Comparison of ENCODE assay signal across 19 cellular contexts in the genomic region with DNA sequence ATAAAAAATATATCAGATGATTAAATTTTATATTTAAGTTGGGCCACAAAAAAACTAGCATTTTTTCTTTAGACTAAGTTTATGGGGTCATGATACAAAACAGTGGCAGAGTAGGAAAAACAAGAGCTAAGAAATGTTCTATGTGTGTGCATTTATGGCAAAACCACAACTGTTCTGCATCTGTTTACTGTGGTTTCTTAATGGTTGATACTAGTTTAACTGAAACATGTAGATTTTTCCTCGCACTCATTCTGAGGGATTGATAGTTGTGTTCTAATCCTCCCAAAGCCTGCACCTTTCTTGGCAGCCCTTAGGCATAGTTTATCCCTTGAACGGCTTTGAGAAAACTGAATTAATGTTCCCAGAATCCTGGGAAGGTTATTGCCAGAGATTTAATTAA.
DNase-seq lines count a peak whose midpoint lies in the region; ATAC-seq and TF ChIP-seq lines count a peak whose summit lies in the region.
"Had no signal": no experiment of that assay in that cellular context is flagged by ENCODE, and none has a peak within 500 bp of the region (broad histone marks: within the 10 kb centered on the region; RNA-seq: fewer than 3 reads in every experiment).

No MANE protein-coding gene starts in this region.

- H4K20me1 ChIP-seq in BLaER1 treated with 17β-estradiol and CSF1 and Interleukin-3, amounts not matched to agents 10 nM and 100 nM, result no peaks in the 10 kb centered on the region

- TF ChIP-seq CTCF in nephron (IDR thresholded peaks at IDR 0.05; ENCODE audit: unreplicated experiment in 3 of 3) (no peak), progenitor cell of endocrine pancreas (IDR thresholded peaks at IDR 0.05; ENCODE audit: unreplicated experiment) (no peak)

- DNase-seq in Jurkat, Clone E6-1 (ENCODE audit: low read depth, low spot score), result peak; percentile 1
- DNase-seq in astrocyte of the hippocampus (ENCODE audit: low read depth, low spot score) (peak; percentile 45), NCI-H69 (lab: John Stamatoyannopoulos, UW) (no peak), progenitor cell of endocrine pancreas (ENCODE audit: low spot score, unreplicated experiment) (no peak)
- no peak for DNase-seq in T-helper 2 cell treated with Interferon-gamma antibody and Interleukin-4, amounts not matched to agents 5 μg/mL and 100 μg/mL, for 36 hours (ENCODE audit: low spot score)
- DNase-seq: C1 segment of cervical spinal cord; CD8-positive, alpha-beta memory T cell; DMS79; H7; NCI-H1092 treated with DMSO at 0.1 percent for 48 hours; NCI-H2081 treated with DMSO at 0.1 percent for 48 hours; NCI-H446 treated with DMSO at 0.1 percent for 48 hours; OCI-M1; RPMI8226; SHP77 treated with DMSO at 0.1 percent for 48 hours had no signal

- H3K4me3 ChIP-seq in BLaER1 treated with 17β-estradiol and CSF1 and Interleukin-3, amounts not matched to agents 10 nM and 100 nM, result no peak overlapping the region
- H3K4me3 ChIP-seq in Jurkat, Clone E6-1 (ENCODE audit: low read length), result no peak overlapping the region

- H3K36me3 ChIP-seq in BLaER1 treated with 17β-estradiol and CSF1 and Interleukin-3, amounts not matched to agents 10 nM and 100 nM, result no peaks in the 10 kb centered on the region

- peaks cover 2% of the 10 kb centered on the region for H3K9me3 Mint-ChIP-seq in nephron
- peaks cover 9% of the 10 kb centered on the region for H3K9me3 Mint-ChIP-seq in progenitor cell of endocrine pancreas (ENCODE audit: low read depth)
- no peaks in the 10 kb centered on the region for H3K9me3 Mint-ChIP-seq in T-helper 2 cell treated with Interferon-gamma antibody and Interleukin-4, amounts not matched to agents 5 μg/mL and 100 μg/mL, for 36 hours

- no peaks in the 10 kb centered on the region for H3K36me3 Mint-ChIP-seq in nephron (ENCODE audit: low read depth)
- H3K36me3 Mint-ChIP-seq in progenitor cell of endocrine pancreas (ENCODE audit: insufficient read depth), result no peaks in the 10 kb centered on the region
- no peaks in the 10 kb centered on the region for H3K36me3 Mint-ChIP-seq in T-helper 2 cell treated with Interferon-gamma antibody and Interleukin-4, amounts not matched to agents 5 μg/mL and 100 μg/mL, for 36 hours (ENCODE audit: low read depth)
- H3K36me3 Mint-ChIP-seq: CD8-positive, alpha-beta memory T cell; IgD-negative memory B cell had no signal

- peaks cover 41% of the 10 kb centered on the region for H3K4me1 Mint-ChIP-seq in nephron
- H3K4me1 Mint-ChIP-seq in progenitor cell of endocrine pancreas (ENCODE audit: low read depth), result peaks cover 44% of the 10 kb centered on the region
- H3K4me1 Mint-ChIP-seq in T-helper 2 cell treated with Interferon-gamma antibody and Interleukin-4, amounts not matched to agents 5 μg/mL and 100 μg/mL, for 36 hours (ENCODE audit: low read depth), result no peaks in the 10 kb centered on the region
- H3K4me1 Mint-ChIP-seq: CD8-positive, alpha-beta memory T cell; IgD-negative memory B cell had no signal

- H3K4me2 ChIP-seq in BLaER1 treated with 17β-estradiol and CSF1 and Interleukin-3, amounts not matched to agents 10 nM and 100 nM, result peak overlapping the region in 9 of 11 experiments; percentile 0 to 66 (median 51); a peak in 14 of 22 replicates

- no peak overlapping the region for H3K9ac ChIP-seq in BLaER1 treated with 17β-estradiol and CSF1 and Interleukin-3, amounts not matched to agents 10 nM and 100 nM

- H3K27me3 ChIP-seq in BLaER1 treated with 17β-estradiol and CSF1 and Interleukin-3, amounts not matched to agents 10 nM and 100 nM, result no peaks in the 10 kb centered on the region

- no peak overlapping the region for H3K27ac ChIP-seq in BLaER1 treated with 17β-estradiol and CSF1 and Interleukin-3, amounts not matched to agents 10 nM and 100 nM

- peaks cover 0 to 27% (median 14%) of the 10 kb centered on the region in 10 experiments; a peak in 13 of 20 replicates for H3K4me1 ChIP-seq in BLaER1 treated with 17β-estradiol and CSF1 and Interleukin-3, amounts not matched to agents 10 nM and 100 nM

- no peaks in the 10 kb centered on the region for H3K27me3 Mint-ChIP-seq in nephron (ENCODE audit: low read depth)
- no peaks in the 10 kb centered on the region for H3K27me3 Mint-ChIP-seq in progenitor cell of endocrine pancreas
- H3K27me3 Mint-ChIP-seq in T-helper 2 cell treated with Interferon-gamma antibody and Interleukin-4, amounts not matched to agents 5 μg/mL and 100 μg/mL, for 36 hours (ENCODE audit: low read depth), result no peaks in the 10 kb centered on the region
- H3K27me3 Mint-ChIP-seq: CD8-positive, alpha-beta memory T cell; IgD-negative memory B cell had no signal

- H3K27ac Mint-ChIP-seq in nephron (peak overlapping the region; percentile 49 to 78 (median 72)), progenitor cell of endocrine pancreas (no peak overlapping the region)
- no peak overlapping the region for H3K27ac Mint-ChIP-seq in T-helper 2 cell treated with Interferon-gamma antibody and Interleukin-4, amounts not matched to agents 5 μg/mL and 100 μg/mL, for 36 hours
- H3K27ac Mint-ChIP-seq: CD8-positive, alpha-beta memory T cell; IgD-negative memory B cell had no signal

- H3K4me3 Mint-ChIP-seq in nephron (no peak overlapping the region), progenitor cell of endocrine pancreas (ENCODE audit: low read depth) (no peak overlapping the region)
- no peak overlapping the region for H3K4me3 Mint-ChIP-seq in T-helper 2 cell treated with Interferon-gamma antibody and Interleukin-4, amounts not matched to agents 5 μg/mL and 100 μg/mL, for 36 hours
- H3K4me3 Mint-ChIP-seq: CD8-positive, alpha-beta memory T cell; IgD-negative memory B cell had no signal

- no peak for ATAC-seq in HG03175 (IDR thresholded peaks at IDR 0.05; ENCODE audit: unreplicated experiment)

- peaks cover 0 to 18% (median 5%) of the 10 kb centered on the region in 11 experiments; a peak in 10 of 22 replicates for H3K9me3 ChIP-seq in BLaER1 treated with 17β-estradiol and CSF1 and Interleukin-3, amounts not matched to agents 10 nM and 100 nM (replicated peaks in 1 of 11)

Comparison
In these comparisons a context has a peak if more than half of its experiments do, and no peak if none do; other contexts are left out.
1. DNase-seq: peak in Jurkat, Clone E6-1 (single experiment) and astrocyte of the hippocampus (single experiment); none in NCI-H69 (single experiment), progenitor cell of endocrine pancreas (single experiment) and T-helper 2 cell treated with Interferon-gamma antibody and Interleukin-4, amounts not matched to agents 5 μg/mL and 100 μg/mL, for 36 hours (single experiment).
2. H3K27ac Mint-ChIP-seq: peak in nephron (3 of 3); none in progenitor cell of endocrine pancreas (single experiment) and T-helper 2 cell treated with Interferon-gamma antibody and Interleukin-4, amounts not matched to agents 5 μg/mL and 100 μg/mL, for 36 hours (single experiment).